ENCODE assay signal across 1 cellular context in the genomic region with DNA sequence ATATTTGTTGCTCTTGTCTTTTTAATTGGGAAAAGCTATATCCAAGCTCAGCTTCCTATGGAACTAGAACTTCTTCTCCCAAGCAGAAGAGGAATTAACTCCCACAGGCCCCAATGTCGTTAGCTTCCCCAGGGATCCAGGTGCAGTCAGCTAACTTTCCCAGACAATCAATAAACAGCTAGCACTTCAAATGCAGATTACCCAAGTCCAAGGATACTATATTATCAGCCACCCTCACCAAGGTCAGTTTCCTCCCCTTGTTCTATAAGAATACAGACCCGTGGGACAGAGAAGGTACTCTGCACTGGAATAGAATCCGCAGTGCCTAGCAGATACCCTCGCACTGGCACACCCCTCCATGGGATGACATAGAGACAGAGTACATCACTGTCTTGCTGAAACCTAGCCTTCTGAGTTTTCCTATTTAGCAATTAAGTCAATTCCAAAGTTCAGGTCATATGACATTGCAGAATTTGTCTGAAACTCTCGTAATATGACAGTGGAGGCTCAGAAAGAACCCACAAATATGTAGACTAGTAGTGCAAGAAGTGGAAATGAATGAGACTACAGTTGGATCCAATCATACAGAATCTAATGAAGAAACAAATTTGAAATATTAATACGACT.
TF ChIP-seq lines count a peak whose summit lies in the region.

No MANE protein-coding gene starts in this region.

TF ChIP-seq in HepG2, 621 proteins besides CTCF, POLR2A, EP300 and RAD21 (continued from another document and continues in another):
- TF ChIP-seq, protein P1, sequence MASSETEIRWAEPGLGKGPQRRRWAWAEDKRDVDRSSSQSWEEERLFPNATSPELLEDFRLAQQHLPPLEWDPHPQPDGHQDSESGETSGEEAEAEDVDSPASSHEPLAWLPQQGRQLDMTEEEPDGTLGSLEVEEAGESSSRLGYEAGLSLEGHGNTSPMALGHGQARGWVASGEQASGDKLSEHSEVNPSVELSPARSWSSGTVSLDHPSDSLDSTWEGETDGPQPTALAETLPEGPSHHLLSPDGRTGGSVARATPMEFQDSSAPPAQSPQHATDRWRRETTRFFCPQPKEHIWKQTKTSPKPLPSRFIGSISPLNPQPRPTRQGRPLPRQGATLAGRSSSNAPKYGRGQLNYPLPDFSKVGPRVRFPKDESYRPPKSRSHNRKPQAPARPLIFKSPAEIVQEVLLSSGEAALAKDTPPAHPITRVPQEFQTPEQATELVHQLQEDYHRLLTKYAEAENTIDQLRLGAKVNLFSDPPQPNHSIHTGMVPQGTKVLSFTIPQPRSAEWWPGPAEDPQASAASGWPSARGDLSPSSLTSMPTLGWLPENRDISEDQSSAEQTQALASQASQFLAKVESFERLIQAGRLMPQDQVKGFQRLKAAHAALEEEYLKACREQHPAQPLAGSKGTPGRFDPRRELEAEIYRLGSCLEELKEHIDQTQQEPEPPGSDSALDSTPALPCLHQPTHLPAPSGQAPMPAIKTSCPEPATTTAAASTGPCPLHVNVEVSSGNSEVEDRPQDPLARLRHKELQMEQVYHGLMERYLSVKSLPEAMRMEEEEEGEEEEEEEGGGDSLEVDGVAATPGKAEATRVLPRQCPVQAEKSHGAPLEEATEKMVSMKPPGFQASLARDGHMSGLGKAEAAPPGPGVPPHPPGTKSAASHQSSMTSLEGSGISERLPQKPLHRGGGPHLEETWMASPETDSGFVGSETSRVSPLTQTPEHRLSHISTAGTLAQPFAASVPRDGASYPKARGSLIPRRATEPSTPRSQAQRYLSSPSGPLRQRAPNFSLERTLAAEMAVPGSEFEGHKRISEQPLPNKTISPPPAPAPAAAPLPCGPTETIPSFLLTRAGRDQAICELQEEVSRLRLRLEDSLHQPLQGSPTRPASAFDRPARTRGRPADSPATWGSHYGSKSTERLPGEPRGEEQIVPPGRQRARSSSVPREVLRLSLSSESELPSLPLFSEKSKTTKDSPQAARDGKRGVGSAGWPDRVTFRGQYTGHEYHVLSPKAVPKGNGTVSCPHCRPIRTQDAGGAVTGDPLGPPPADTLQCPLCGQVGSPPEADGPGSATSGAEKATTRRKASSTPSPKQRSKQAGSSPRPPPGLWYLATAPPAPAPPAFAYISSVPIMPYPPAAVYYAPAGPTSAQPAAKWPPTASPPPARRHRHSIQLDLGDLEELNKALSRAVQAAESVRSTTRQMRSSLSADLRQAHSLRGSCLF (CRISPR knock-in tag; IDR thresholded peaks at IDR 0.05; ENCODE audit: borderline replicate concordance): no peak
- no peak for TF ChIP-seq KDM4B (CRISPR knock-in tag; IDR thresholded peaks at IDR 0.05)
- no peak for TF ChIP-seq HMGA1 (CRISPR knock-in tag; conservative IDR thresholded peaks at IDR 0.05)
- TF ChIP-seq BCL6 (CRISPR knock-in tag; IDR thresholded peaks at IDR 0.05): peak; percentile 73; the same call in 1 of the 2 replicates
- TF ChIP-seq, protein P2, sequence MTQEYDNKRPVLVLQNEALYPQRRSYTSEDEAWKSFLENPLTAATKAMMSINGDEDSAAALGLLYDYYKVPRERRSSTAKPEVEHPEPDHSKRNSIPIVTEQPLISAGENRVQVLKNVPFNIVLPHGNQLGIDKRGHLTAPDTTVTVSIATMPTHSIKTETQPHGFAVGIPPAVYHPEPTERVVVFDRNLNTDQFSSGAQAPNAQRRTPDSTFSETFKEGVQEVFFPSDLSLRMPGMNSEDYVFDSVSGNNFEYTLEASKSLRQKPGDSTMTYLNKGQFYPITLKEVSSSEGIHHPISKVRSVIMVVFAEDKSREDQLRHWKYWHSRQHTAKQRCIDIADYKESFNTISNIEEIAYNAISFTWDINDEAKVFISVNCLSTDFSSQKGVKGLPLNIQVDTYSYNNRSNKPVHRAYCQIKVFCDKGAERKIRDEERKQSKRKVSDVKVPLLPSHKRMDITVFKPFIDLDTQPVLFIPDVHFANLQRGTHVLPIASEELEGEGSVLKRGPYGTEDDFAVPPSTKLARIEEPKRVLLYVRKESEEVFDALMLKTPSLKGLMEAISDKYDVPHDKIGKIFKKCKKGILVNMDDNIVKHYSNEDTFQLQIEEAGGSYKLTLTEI (CRISPR knock-in tag; conservative IDR thresholded peaks at IDR 0.05): no peak
- TF ChIP-seq, protein P3, sequence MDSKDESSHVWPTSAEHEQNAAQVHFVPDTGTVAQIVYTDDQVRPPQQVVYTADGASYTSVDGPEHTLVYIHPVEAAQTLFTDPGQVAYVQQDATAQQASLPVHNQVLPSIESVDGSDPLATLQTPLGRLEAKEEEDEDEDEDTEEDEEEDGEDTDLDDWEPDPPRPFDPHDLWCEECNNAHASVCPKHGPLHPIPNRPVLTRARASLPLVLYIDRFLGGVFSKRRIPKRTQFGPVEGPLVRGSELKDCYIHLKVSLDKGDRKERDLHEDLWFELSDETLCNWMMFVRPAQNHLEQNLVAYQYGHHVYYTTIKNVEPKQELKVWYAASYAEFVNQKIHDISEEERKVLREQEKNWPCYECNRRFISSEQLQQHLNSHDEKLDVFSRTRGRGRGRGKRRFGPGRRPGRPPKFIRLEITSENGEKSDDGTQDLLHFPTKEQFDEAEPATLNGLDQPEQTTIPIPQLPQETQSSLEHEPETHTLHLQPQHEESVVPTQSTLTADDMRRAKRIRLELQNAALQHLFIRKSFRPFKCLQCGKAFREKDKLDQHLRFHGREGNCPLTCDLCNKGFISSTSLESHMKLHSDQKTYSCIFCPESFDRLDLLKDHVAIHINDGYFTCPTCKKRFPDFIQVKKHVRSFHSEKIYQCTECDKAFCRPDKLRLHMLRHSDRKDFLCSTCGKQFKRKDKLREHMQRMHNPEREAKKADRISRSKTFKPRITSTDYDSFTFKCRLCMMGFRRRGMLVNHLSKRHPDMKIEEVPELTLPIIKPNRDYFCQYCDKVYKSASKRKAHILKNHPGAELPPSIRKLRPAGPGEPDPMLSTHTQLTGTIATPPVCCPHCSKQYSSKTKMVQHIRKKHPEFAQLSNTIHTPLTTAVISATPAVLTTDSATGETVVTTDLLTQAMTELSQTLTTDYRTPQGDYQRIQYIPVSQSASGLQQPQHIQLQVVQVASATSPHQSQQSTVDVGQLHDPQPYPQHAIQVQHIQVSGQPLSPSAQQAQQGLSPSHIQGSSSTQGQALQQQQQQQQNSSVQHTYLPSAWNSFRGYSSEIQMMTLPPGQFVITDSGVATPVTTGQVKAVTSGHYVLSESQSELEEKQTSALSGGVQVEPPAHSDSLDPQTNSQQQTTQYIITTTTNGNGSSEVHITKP (CRISPR knock-in tag; IDR thresholded peaks at IDR 0.05; ENCODE audit: low read depth): no peak; the same call in 1 of the 2 replicates
- TF ChIP-seq, protein P4, sequence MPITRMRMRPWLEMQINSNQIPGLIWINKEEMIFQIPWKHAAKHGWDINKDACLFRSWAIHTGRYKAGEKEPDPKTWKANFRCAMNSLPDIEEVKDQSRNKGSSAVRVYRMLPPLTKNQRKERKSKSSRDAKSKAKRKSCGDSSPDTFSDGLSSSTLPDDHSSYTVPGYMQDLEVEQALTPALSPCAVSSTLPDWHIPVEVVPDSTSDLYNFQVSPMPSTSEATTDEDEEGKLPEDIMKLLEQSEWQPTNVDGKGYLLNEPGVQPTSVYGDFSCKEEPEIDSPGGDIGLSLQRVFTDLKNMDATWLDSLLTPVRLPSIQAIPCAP (CRISPR knock-in tag; IDR thresholded peaks at IDR 0.05; ENCODE audit: low read depth): no peak
- TF ChIP-seq, protein P5, sequence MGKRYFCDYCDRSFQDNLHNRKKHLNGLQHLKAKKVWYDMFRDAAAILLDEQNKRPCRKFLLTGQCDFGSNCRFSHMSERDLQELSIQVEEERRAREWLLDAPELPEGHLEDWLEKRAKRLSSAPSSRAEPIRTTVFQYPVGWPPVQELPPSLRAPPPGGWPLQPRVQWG (CRISPR knock-in tag; IDR thresholded peaks at IDR 0.05; ENCODE audit: borderline replicate concordance, low read depth): no peak
- TF ChIP-seq RFXAP (CRISPR knock-in tag; IDR thresholded peaks at IDR 0.05; ENCODE audit: borderline replicate concordance): peak; percentile 27; the same call in 1 of the 2 replicates
- TF ChIP-seq, protein P6, sequence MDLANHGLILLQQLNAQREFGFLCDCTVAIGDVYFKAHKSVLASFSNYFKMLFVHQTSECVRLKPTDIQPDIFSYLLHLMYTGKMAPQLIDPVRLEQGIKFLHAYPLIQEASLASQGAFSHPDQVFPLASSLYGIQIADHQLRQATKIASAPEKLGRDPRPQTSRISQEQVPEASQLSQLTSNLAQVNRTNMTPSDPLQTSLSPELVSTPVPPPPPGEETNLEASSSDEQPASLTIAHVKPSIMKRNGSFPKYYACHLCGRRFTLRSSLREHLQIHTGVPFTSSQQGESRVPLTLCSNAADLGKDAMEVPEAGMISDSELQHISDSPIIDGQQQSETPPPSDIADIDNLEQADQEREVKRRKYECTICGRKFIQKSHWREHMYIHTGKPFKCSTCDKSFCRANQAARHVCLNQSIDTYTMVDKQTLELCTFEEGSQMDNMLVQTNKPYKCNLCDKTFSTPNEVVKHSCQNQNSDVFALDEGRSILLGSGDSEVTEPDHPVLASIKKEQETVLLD (CRISPR knock-in tag; IDR thresholded peaks at IDR 0.05; ENCODE audit: low read depth): no peak
- no peak for TF ChIP-seq AKAP8 (CRISPR knock-in tag; IDR thresholded peaks at IDR 0.05)
- TF ChIP-seq, protein P7, sequence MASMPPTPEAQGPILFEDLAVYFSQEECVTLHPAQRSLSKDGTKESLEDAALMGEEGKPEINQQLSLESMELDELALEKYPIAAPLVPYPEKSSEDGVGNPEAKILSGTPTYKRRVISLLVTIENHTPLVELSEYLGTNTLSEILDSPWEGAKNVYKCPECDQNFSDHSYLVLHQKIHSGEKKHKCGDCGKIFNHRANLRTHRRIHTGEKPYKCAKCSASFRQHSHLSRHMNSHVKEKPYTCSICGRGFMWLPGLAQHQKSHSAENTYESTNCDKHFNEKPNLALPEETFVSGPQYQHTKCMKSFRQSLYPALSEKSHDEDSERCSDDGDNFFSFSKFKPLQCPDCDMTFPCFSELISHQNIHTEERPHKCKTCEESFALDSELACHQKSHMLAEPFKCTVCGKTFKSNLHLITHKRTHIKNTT (CRISPR knock-in tag; IDR thresholded peaks at IDR 0.05): no peak
- peak; percentile 75 to 87 for TF ChIP-seq MAFK (conservative IDR thresholded peaks at IDR 0.05 in 1 of 2, IDR thresholded peaks at IDR 0.05 in 1 of 2; ENCODE audit: low read length in 2 of 2)
- TF ChIP-seq FOSL1 (CRISPR knock-in tag; IDR thresholded peaks at IDR 0.05; ENCODE audit: borderline replicate concordance): no peak
- TF ChIP-seq, protein P8, sequence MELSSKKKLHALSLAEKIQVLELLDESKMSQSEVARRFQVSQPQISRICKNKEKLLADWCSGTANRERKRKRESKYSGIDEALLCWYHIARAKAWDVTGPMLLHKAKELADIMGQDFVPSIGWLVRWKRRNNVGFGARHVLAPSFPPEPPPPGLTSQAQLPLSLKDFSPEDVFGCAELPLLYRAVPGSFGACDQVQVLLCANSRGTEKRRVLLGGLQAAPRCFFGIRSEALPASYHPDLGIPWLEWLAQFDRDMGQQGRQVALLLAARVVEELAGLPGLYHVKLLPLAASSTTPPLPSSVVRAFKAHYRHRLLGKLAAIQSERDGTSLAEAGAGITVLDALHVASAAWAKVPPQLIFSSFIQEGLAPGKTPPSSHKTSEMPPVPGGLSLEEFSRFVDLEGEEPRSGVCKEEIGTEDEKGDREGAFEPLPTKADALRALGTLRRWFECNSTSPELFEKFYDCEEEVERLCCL (CRISPR knock-in tag; IDR thresholded peaks at IDR 0.05; ENCODE audit: borderline replicate concordance): no peak
- no peak for TF ChIP-seq ZNF101 (CRISPR knock-in tag; IDR thresholded peaks at IDR 0.05; ENCODE audit: borderline replicate concordance, low read depth)
- TF ChIP-seq THAP11 (CRISPR knock-in tag; IDR thresholded peaks at IDR 0.05): peak; percentile 37; the same call in 1 of the 2 replicates
- no peak for TF ChIP-seq MEF2D (CRISPR knock-in tag; IDR thresholded peaks at IDR 0.05)
- TF ChIP-seq, protein P9, sequence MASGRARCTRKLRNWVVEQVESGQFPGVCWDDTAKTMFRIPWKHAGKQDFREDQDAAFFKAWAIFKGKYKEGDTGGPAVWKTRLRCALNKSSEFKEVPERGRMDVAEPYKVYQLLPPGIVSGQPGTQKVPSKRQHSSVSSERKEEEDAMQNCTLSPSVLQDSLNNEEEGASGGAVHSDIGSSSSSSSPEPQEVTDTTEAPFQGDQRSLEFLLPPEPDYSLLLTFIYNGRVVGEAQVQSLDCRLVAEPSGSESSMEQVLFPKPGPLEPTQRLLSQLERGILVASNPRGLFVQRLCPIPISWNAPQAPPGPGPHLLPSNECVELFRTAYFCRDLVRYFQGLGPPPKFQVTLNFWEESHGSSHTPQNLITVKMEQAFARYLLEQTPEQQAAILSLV (CRISPR knock-in tag; IDR thresholded peaks at IDR 0.05; ENCODE audit: borderline replicate concordance): no peak
- TF ChIP-seq, protein P10, sequence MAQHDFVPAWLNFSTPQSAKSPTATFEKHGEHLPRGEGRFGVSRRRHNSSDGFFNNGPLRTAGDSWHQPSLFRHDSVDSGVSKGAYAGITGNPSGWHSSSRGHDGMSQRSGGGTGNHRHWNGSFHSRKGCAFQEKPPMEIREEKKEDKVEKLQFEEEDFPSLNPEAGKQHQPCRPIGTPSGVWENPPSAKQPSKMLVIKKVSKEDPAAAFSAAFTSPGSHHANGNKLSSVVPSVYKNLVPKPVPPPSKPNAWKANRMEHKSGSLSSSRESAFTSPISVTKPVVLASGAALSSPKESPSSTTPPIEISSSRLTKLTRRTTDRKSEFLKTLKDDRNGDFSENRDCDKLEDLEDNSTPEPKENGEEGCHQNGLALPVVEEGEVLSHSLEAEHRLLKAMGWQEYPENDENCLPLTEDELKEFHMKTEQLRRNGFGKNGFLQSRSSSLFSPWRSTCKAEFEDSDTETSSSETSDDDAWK (CRISPR knock-in tag; IDR thresholded peaks at IDR 0.05): no peak
- TF ChIP-seq ATF1 (CRISPR knock-in tag; IDR thresholded peaks at IDR 0.05): no peak; the same call in 1 of the 2 replicates
- TF ChIP-seq, protein P11, sequence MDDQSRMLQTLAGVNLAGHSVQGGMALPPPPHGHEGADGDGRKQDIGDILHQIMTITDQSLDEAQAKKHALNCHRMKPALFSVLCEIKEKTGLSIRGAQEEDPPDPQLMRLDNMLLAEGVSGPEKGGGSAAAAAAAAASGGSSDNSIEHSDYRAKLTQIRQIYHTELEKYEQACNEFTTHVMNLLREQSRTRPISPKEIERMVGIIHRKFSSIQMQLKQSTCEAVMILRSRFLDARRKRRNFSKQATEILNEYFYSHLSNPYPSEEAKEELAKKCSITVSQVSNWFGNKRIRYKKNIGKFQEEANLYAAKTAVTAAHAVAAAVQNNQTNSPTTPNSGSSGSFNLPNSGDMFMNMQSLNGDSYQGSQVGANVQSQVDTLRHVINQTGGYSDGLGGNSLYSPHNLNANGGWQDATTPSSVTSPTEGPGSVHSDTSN (CRISPR knock-in tag; IDR thresholded peaks at IDR 0.05; ENCODE audit: borderline replicate concordance): no peak
- peak; percentile 73 for TF ChIP-seq TBL1XR1 (IDR thresholded peaks at IDR 0.05; ENCODE audit: borderline replicate concordance, low read length, partially characterized antibody)
- no peak for TF ChIP-seq NR1H2 (CRISPR knock-in tag; IDR thresholded peaks at IDR 0.05; ENCODE audit: borderline replicate concordance, low read depth)
- TF ChIP-seq ZNF839 (CRISPR knock-in tag; IDR thresholded peaks at IDR 0.05; ENCODE audit: borderline replicate concordance): no peak
- no peak for TF ChIP-seq ZFP62 (CRISPR knock-in tag; IDR thresholded peaks at IDR 0.05)
- TF ChIP-seq HNRNPUL1 (IDR thresholded peaks at IDR 0.05; ENCODE audit: low read depth, low read length): no peak
- no peak for TF ChIP-seq ZBTB3 (CRISPR knock-in tag; IDR thresholded peaks at IDR 0.05; ENCODE audit: borderline replicate concordance, low read depth)
- TF ChIP-seq MATR3 (CRISPR knock-in tag; IDR thresholded peaks at IDR 0.05): no peak
- TF ChIP-seq ZBTB7A (CRISPR knock-in tag; IDR thresholded peaks at IDR 0.05): no peak
- 0 out of 2 replicates have a peak, but pooled peaks have one; percentile 25 for TF ChIP-seq KMT2A (CRISPR knock-in tag; IDR thresholded peaks at IDR 0.05)
- TF ChIP-seq ATM (IDR thresholded peaks at IDR 0.05; ENCODE audit: borderline replicate concordance): no peak
- no peak for TF ChIP-seq STAG1 (CRISPR knock-in tag; IDR thresholded peaks at IDR 0.05)
- TF ChIP-seq HOXA3 (CRISPR knock-in tag; IDR thresholded peaks at IDR 0.05): peak; percentile 43; the same call in 1 of the 2 replicates
- no peak for TF ChIP-seq ZKSCAN8 (CRISPR knock-in tag; IDR thresholded peaks at IDR 0.05; ENCODE audit: borderline replicate concordance)
- TF ChIP-seq ZFP36L1 (CRISPR knock-in tag; IDR thresholded peaks at IDR 0.05): no peak; the same call in 1 of the 2 replicates
